19 cellular contexts compared by ENCODE assay signal in the genomic region with DNA sequence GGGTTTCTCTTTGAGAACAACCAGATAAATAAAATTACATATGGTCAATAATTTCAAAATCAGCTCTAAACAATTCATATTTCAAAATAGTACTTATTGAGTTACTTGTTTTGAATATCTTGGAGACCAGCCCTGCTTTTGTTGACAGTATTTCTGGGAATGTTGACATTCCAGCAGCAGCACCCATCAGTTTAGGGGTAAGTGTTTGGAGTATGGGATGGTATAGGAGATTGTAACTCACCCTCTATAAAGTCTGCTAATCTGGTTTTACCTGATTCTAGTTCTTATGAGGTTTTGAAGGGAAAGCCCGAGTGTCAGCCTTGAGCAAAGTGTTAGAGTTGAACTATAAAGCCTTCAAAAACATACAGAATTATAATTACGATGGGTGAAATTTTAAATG.
DNase-seq lines count a peak whose midpoint lies in the region; FAIRE-seq and TF ChIP-seq lines count a peak whose summit lies in the region.
"Had no signal": no experiment of that assay in that cellular context is flagged by ENCODE, and none has a peak within 500 bp of the region (broad histone marks: within the 10 kb centered on the region; RNA-seq: fewer than 3 reads in every experiment).

No MANE protein-coding gene starts in this region.

- H3K4me3 ChIP-seq in mammary epithelial cell (replicated peaks in 1 of 3; ENCODE audit: insufficient read depth in 1 of 3, low read depth in 2 of 3, low read length in 3 of 3) (no peak overlapping the region), bronchial epithelial cell (ENCODE audit: low read depth, low read length) (no peak overlapping the region), fibroblast of villous mesenchyme (ENCODE audit: low read depth, low read length) (no peak overlapping the region)
- H3K4me3 ChIP-seq: GM23248, HAP-1 had no signal

- no peak overlapping the region for H2AFZ ChIP-seq in mammary epithelial cell (ENCODE audit: low read depth, low read length)
- H2AFZ ChIP-seq: GM23248 had no signal

- TF ChIP-seq CTCF in mammary epithelial cell (conservative IDR thresholded peaks at IDR 0.05 in 1 of 2, IDR thresholded peaks at IDR 0.05 in 1 of 2; ENCODE audit: extremely low read depth in 1 of 2, insufficient read depth in 1 of 2, low read depth in 1 of 2, low read length in 2 of 2) (no peak), bronchial epithelial cell (IDR thresholded peaks at IDR 0.05; ENCODE audit: insufficient read depth, low read length, severe bottlenecking) (no peak), fibroblast of villous mesenchyme (IDR thresholded peaks at IDR 0.05; ENCODE audit: insufficient read depth, low read depth, low read length) (no peak)

- dilution Hi-C loops in mammary epithelial cell (cut with HindIII; ENCODE audit: low sequenced_read_pairs), result no loop called here

- 61% methylated on average over 2 of the region's 2 CpGs for WGBS in mammary epithelial cell (ENCODE audit: low coverage, missing lambda C conversion rate)

- no peak overlapping the region for H3K27ac ChIP-seq in mammary epithelial cell (ENCODE audit: insufficient read depth, low read depth, low read length)
- H3K27ac ChIP-seq: GM23248 had no signal

- no peak for FAIRE-seq in bronchial epithelial cell (lab: Jason Lieb, UNC)
- FAIRE-seq in RCC 7860 (lab: Jason Lieb, UNC), result no peak
- FAIRE-seq: GM12892, GM18507, HepG2 had no signal

- H3K79me2 ChIP-seq in mammary epithelial cell (ENCODE audit: insufficient read depth, low read length), result no peaks in the 10 kb centered on the region

- CTCF ChIA-PET in mammary epithelial cell (lab: Charles Lee; ENCODE audit: low non-redundant PET), result no interaction called here

- H3K9me3 ChIP-seq in mammary epithelial cell (replicated peaks; ENCODE audit: insufficient read depth, low read length), result no peaks in the 10 kb centered on the region
- H3K9me3 ChIP-seq: BE2C, HAP-1 had no signal

- no peak overlapping the region for H3K9ac ChIP-seq in mammary epithelial cell (ENCODE audit: insufficient read depth, low read length)
- H3K9ac ChIP-seq: GM23248 had no signal

- no peak overlapping the region for H3K4me2 ChIP-seq in mammary epithelial cell (ENCODE audit: insufficient read depth, low read depth, low read length)

- DNase-seq in T47D (ENCODE audit: low read depth in 1 of 2, low spot score in 1 of 2) (peak; percentile 2 to 77), mammary epithelial cell (no peak), bronchial epithelial cell (ENCODE audit: low read depth) (peak; percentile 13), fibroblast of villous mesenchyme (ENCODE audit: low read depth) (peak; percentile 7), head of caudate nucleus (no peak), RCC 7860 (ENCODE audit: low spot score) (no peak)
- DNase-seq: BE2C; C1 segment of cervical spinal cord; CD4-positive, CD25-positive, alpha-beta regulatory T cell; CD8-positive, alpha-beta memory T cell; COR-L47; DMS 273 treated with DMSO at 0.1 percent for 48 hours; DMS79; GDM1; GM23248 had no signal

- H3K27me3 ChIP-seq in mammary epithelial cell (ENCODE audit: insufficient read depth, low read length) (no peaks in the 10 kb centered on the region), bronchial epithelial cell (ENCODE audit: control insufficient read depth, insufficient read depth, low read length) (no peaks in the 10 kb centered on the region)
- H3K27me3 ChIP-seq: BE2C had no signal

- in situ Hi-C loops in T47D (cut with HindIII; ENCODE audit: low pct_unique_long_range_greater_than_20kb, low sequenced_read_pairs) (no loop called here), mammary epithelial cell (cut with MboI; ENCODE audit: low sequenced_read_pairs in 2 of 2) (no loop called here)

- BruUV-seq in mammary epithelial cell (replicated peaks; lab: Mats Ljungman, UMichigan), result no TSS peak

- H3K36me3 ChIP-seq in mammary epithelial cell (ENCODE audit: insufficient read depth, low read length) (no peaks in the 10 kb centered on the region), bronchial epithelial cell (ENCODE audit: control insufficient read depth, insufficient read depth, low read length) (no peaks in the 10 kb centered on the region)
- H3K36me3 ChIP-seq: BE2C, HAP-1 had no signal

- intact Hi-C loops in mammary epithelial cell (cut with micrococcal nuclease) (no loop called here), head of caudate nucleus (cut with DNase I) (no loop called here)

- H3K4me1 ChIP-seq in mammary epithelial cell (ENCODE audit: insufficient read depth, low read length), result peaks cover 2% of the 10 kb centered on the region
- H3K4me1 ChIP-seq: BE2C, HAP-1 had no signal

- no peaks in the 10 kb centered on the region for H4K20me1 ChIP-seq in mammary epithelial cell (ENCODE audit: insufficient read depth, low read length)

Comparison
In these comparisons a context has a peak if more than half of its experiments do, and no peak if none do; other contexts are left out.
1. DNase-seq: peak in T47D (2 of 2), bronchial epithelial cell (single experiment) and fibroblast of villous mesenchyme (single experiment); none in mammary epithelial cell (single experiment), head of caudate nucleus (0 of 42) and RCC 7860 (single experiment).